28 cellular contexts compared by ENCODE assay signal in genomic region chr22:48742556-48743343, GRCh38.
DNase-seq lines count a peak whose midpoint lies in the region; ATAC-seq and TF ChIP-seq lines count a peak whose summit lies in the region.
"Had no signal": no experiment of that assay in that cellular context is flagged by ENCODE, and none has a peak within 500 bp of the region (broad histone marks: within the 10 kb centered on the region; RNA-seq: fewer than 3 reads in every experiment).

No MANE protein-coding gene starts in this region.

- H3K9me3 Mint-ChIP-seq in nephron progenitor cell, result no peaks in the 10 kb centered on the region
- H3K9me3 Mint-ChIP-seq: activated T-cell treated with anti-CD3 and anti-CD28 coated beads, Interleukin-2, amount 50 U/mL, for 4 hours; CD4-positive, alpha-beta T cell; effector memory CD8-positive, alpha-beta T cell; H9 had no signal

- no peak overlapping the region for H3K27ac ChIP-seq in tibial artery
- H3K27ac ChIP-seq: 22Rv1, foreskin keratinocyte, pancreas, RWPE1, vagina had no signal

- H3K4me3 Mint-ChIP-seq in nephron progenitor cell, result no peak overlapping the region
- H3K4me3 Mint-ChIP-seq: activated T-cell treated with anti-CD3 and anti-CD28 coated beads, Interleukin-2, amount 50 U/mL, for 4 hours; brain; CD4-positive, alpha-beta T cell; effector memory CD8-positive, alpha-beta T cell; H9; naive thymus-derived CD4-positive, alpha-beta T cell had no signal

- H3K4me1 Mint-ChIP-seq in nephron progenitor cell, result no peaks in the 10 kb centered on the region
- H3K4me1 Mint-ChIP-seq: brain; H9; naive thymus-derived CD4-positive, alpha-beta T cell had no signal

- no peaks in the 10 kb centered on the region for H3K4me1 ChIP-seq in tibial artery
- H3K4me1 ChIP-seq: foreskin keratinocyte, pancreas, vagina had no signal

- intact Hi-C loops in tibial artery (cut with DNase I; ENCODE audit: low total_unique reads), result no loop called here

- ATAC-seq in activated CD4-positive, CD25-positive, alpha-beta regulatory T cell treated with anti-CD3 and anti-CD28 coated beads, Interleukin-2, amount 50 U/mL, for 24 hours, result no peak
- no peak for ATAC-seq in HG03521 (IDR thresholded peaks at IDR 0.05; ENCODE audit: unreplicated experiment)
- ATAC-seq: activated T-cell treated with anti-CD3 and anti-CD28 coated beads, Interleukin-2, amount 50 U/mL, for 4 hours; effector memory CD8-positive, alpha-beta T cell; esophagus mucosa; foreskin keratinocyte; naive thymus-derived CD4-positive, alpha-beta T cell; pancreas; right cardiac atrium had no signal

- no peaks in the 10 kb centered on the region for H3K27me3 ChIP-seq in tibial artery
- H3K27me3 ChIP-seq: foreskin keratinocyte, pancreas, vagina had no signal

- peak; percentile 14 for DNase-seq in activated CD4-positive, CD25-positive, alpha-beta regulatory T cell treated with anti-CD3 and anti-CD28 coated beads, Interleukin-2, amount 50 U/mL, for 72 hours
- DNase-seq in ecto neural progenitor cell (ENCODE audit: low spot score) (peak; percentile 34), nephron progenitor cell (no peak), tibial artery (peak; percentile 19 to 52), mucosa of gallbladder (ENCODE audit: low spot score) (no peak)
- no peak for DNase-seq in stimulated activated CD8-positive, alpha-beta memory T cell treated with anti-CD3 and anti-CD28 coated beads, Interleukin-4, amount 100 ng/mL, for 48 hours
- DNase-seq: activated naive CD4-positive, alpha-beta T cell; activated T-cell treated with anti-CD3 and anti-CD28 coated beads, Interleukin-2, amount 50 U/mL, for 4 hours; effector memory CD8-positive, alpha-beta T cell; foreskin keratinocyte; H9; KBM-7; NCI-H1417; NCI-H2029 treated with DMSO at 0.1 percent for 48 hours; NCI-H2227 treated with DMSO at 0.1 percent for 48 hours; stimulated activated CD4-positive, alpha-beta T cell treated with anti-CD3 and anti-CD28 coated beads, Interleukin-4, amount 100 ng/mL, for 4 hours; stimulated activated naive CD4-positive, alpha-beta T cell had no signal

- no peak overlapping the region for H3K4me3 ChIP-seq in tibial artery
- H3K4me3 ChIP-seq: pancreas, vagina had no signal

- H3K36me3 ChIP-seq in tibial artery, result no peaks in the 10 kb centered on the region
- H3K36me3 ChIP-seq: pancreas, vagina had no signal

- TF ChIP-seq CTCF in nephron progenitor cell (IDR thresholded peaks at IDR 0.05) (no peak), tibial artery (IDR thresholded peaks at IDR 0.05) (no peak)

- H3K27ac Mint-ChIP-seq in nephron progenitor cell, result peak overlapping the region; percentile 36
- H3K27ac Mint-ChIP-seq: brain; CD4-positive, alpha-beta T cell; effector memory CD8-positive, alpha-beta T cell; naive thymus-derived CD4-positive, alpha-beta T cell had no signal

- H3K9me3 ChIP-seq in tibial artery, result no peaks in the 10 kb centered on the region
- H3K9me3 ChIP-seq: pancreas, vagina had no signal

- peaks cover 5% of the 10 kb centered on the region for H3K27me3 Mint-ChIP-seq in nephron progenitor cell (ENCODE audit: low read depth, poor library complexity)
- H3K27me3 Mint-ChIP-seq: CD4-positive, alpha-beta T cell; effector memory CD8-positive, alpha-beta T cell; naive thymus-derived CD4-positive, alpha-beta T cell had no signal

- H3K36me3 Mint-ChIP-seq in nephron progenitor cell (ENCODE audit: low read depth), result no peaks in the 10 kb centered on the region
- H3K36me3 Mint-ChIP-seq: naive thymus-derived CD4-positive, alpha-beta T cell had no signal

Comparison
In these comparisons a context has a peak if more than half of its experiments do, and no peak if none do; other contexts are left out.
1. DNase-seq: peak in activated CD4-positive, CD25-positive, alpha-beta regulatory T cell treated with anti-CD3 and anti-CD28 coated beads, Interleukin-2, amount 50 U/mL, for 72 hours (single experiment), ecto neural progenitor cell (single experiment) and tibial artery (2 of 2); none in nephron progenitor cell (single experiment), stimulated activated CD8-positive, alpha-beta memory T cell treated with anti-CD3 and anti-CD28 coated beads, Interleukin-4, amount 100 ng/mL, for 48 hours (single experiment) and mucosa of gallbladder (single experiment).